ENCODE assay signal across 21 cellular contexts in the genomic region with DNA sequence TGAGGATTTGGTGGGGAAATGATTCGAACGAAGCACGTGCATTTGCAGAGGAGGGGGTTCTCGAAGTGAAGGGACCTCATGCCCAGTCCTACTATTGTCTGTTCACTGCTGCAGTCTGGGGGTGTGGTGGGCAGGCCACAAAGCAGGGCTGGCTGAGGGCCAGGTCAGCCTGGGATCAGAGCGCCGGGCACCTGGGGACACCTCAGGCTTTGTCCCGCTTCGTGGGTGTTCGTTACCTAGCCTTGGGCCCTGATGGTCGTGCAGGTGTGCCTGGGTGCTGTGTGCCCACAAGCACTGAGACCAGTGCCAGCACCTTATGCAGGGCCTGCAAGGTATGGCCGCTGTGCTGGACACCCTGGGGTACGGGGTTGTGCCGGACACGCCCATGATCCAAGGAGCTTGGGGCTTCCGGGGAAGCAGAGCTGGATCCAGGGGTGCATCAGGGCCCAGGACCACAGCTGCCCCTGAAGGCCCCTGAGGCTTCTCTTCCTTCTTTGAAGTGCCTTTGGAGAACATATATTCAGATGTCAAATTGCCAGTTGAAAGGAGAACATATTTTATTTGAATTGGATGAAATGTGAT.
"Had no signal": no experiment of that assay in that cellular context is flagged by ENCODE, and none has a peak within 500 bp of the region (broad histone marks: within the 10 kb centered on the region; RNA-seq: fewer than 3 reads in every experiment).

No MANE protein-coding gene starts in this region.

- FAIRE-seq: colon, urothelium cell line had no signal

- H3K4me3 Mint-ChIP-seq: activated naive CD4-positive, alpha-beta T cell treated with anti-CD3 and anti-CD28 coated beads, Interleukin-2, amount 50 U/mL, for 24 hours; effector memory CD8-positive, alpha-beta T cell; nephron; stimulated activated naive CD8-positive, alpha-beta T cell treated with anti-CD3 and anti-CD28 coated beads, Interleukin-15, Interleukin-2, amounts not matched to agents 100 ng/mL and 50 ng/mL, for 24 hours had no signal

- H3K4me3 ChIP-seq: esophagus muscularis mucosa, gastroesophageal sphincter, suprapubic skin, transverse colon had no signal

- DNase-seq: activated gamma-delta T cell treated with Interleukin-2 at 50 U/mL for 16 hours; activated T-cell treated with anti-CD3 and anti-CD28 coated beads, Interleukin-2, amount 50 U/mL, for 1 hour; aorta; brain microvascular endothelial cell; central memory CD4-positive, alpha-beta T cell; effector memory CD8-positive, alpha-beta T cell; head of caudate nucleus; islet precursor cell; left cardiac atrium; nucleus accumbens; stimulated activated CD4-positive, alpha-beta T cell treated with anti-CD3 and anti-CD28 coated beads, Interleukin-4, amount 100 ng/mL, for 4 hours; transverse colon had no signal

- H3K9me3 Mint-ChIP-seq: activated naive CD4-positive, alpha-beta T cell treated with anti-CD3 and anti-CD28 coated beads, Interleukin-2, amount 50 U/mL, for 24 hours; effector memory CD8-positive, alpha-beta T cell; nephron; stimulated activated naive CD8-positive, alpha-beta T cell treated with anti-CD3 and anti-CD28 coated beads, Interleukin-15, Interleukin-2, amounts not matched to agents 100 ng/mL and 50 ng/mL, for 24 hours had no signal

- H3K36me3 Mint-ChIP-seq: activated naive CD4-positive, alpha-beta T cell treated with anti-CD3 and anti-CD28 coated beads, Interleukin-2, amount 50 U/mL, for 24 hours had no signal

- ATAC-seq: effector memory CD8-positive, alpha-beta T cell; gastroesophageal sphincter; left cardiac atrium had no signal

- H3K9me3 ChIP-seq: esophagus muscularis mucosa, gastroesophageal sphincter, suprapubic skin, transverse colon had no signal

- H3K27ac Mint-ChIP-seq: activated naive CD4-positive, alpha-beta T cell treated with anti-CD3 and anti-CD28 coated beads, Interleukin-2, amount 50 U/mL, for 24 hours; stimulated activated naive CD8-positive, alpha-beta T cell treated with anti-CD3 and anti-CD28 coated beads, Interleukin-15, Interleukin-2, amounts not matched to agents 100 ng/mL and 50 ng/mL, for 24 hours had no signal

- H3K27me3 ChIP-seq: brain microvascular endothelial cell, esophagus muscularis mucosa, gastroesophageal sphincter, transverse colon had no signal

- H3K27ac ChIP-seq: brain microvascular endothelial cell, suprapubic skin, transverse colon, VCaP had no signal

- H3K36me3 ChIP-seq: suprapubic skin, transverse colon had no signal
